In genomic region chr7:98199131-98199530, GRCh38 we compare ENCODE assay signal across 1 cellular context.
TF ChIP-seq lines count a peak whose summit lies in the region.

No MANE protein-coding gene starts in this region.

TF ChIP-seq in IMR-90, 13 proteins besides CTCF, POLR2A, EP300 and RAD21:
- TF ChIP-seq BHLHE40 (IDR thresholded peaks at IDR 0.05; ENCODE audit: low read depth, low read length): no peak
- TF ChIP-seq NFE2L2 (IDR thresholded peaks at IDR 0.05; ENCODE audit: low read depth, low read length): no peak
- TF ChIP-seq, protein P1, sequence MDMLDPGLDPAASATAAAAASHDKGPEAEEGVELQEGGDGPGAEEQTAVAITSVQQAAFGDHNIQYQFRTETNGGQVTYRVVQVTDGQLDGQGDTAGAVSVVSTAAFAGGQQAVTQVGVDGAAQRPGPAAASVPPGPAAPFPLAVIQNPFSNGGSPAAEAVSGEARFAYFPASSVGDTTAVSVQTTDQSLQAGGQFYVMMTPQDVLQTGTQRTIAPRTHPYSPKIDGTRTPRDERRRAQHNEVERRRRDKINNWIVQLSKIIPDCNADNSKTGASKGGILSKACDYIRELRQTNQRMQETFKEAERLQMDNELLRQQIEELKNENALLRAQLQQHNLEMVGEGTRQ (IDR thresholded peaks at IDR 0.05; ENCODE audit: low read depth, low read length): no peak
- no peak for TF ChIP-seq RFX5 (IDR thresholded peaks at IDR 0.05; ENCODE audit: low read depth, low read length)
- no peak for TF ChIP-seq MAFK (IDR thresholded peaks at IDR 0.05; ENCODE audit: low read depth, low read length)
- no peak for TF ChIP-seq SMC3 (IDR thresholded peaks at IDR 0.05; ENCODE audit: low read depth, low read length)
- TF ChIP-seq CEBPB (IDR thresholded peaks at IDR 0.05; ENCODE audit: low read depth, low read length): no peak
- TF ChIP-seq, protein P2, sequence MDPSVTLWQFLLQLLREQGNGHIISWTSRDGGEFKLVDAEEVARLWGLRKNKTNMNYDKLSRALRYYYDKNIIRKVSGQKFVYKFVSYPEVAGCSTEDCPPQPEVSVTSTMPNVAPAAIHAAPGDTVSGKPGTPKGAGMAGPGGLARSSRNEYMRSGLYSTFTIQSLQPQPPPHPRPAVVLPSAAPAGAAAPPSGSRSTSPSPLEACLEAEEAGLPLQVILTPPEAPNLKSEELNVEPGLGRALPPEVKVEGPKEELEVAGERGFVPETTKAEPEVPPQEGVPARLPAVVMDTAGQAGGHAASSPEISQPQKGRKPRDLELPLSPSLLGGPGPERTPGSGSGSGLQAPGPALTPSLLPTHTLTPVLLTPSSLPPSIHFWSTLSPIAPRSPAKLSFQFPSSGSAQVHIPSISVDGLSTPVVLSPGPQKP (IDR thresholded peaks at IDR 0.05; ENCODE audit: borderline replicate concordance, low read depth, low read length): no peak
- no peak for TF ChIP-seq FOS (IDR thresholded peaks at IDR 0.05; ENCODE audit: low read depth, low read length)
- TF ChIP-seq MAZ (IDR thresholded peaks at IDR 0.05; ENCODE audit: borderline replicate concordance, low read depth, low read length): no peak
- no peak for TF ChIP-seq MXI1 (IDR thresholded peaks at IDR 0.05; ENCODE audit: borderline replicate concordance, low read depth, low read length)
- TF ChIP-seq RCOR1 (IDR thresholded peaks at IDR 0.05; ENCODE audit: insufficient replicate concordance, low read length): no peak
TF ChIP-seq in IMR-90: peak in this region for 0.
